In genomic region chr16:2123706-2124376, GRCh38 we compare ENCODE assay signal across 9 cellular contexts. TPM values are rescaled to one million over a fixed set of nuclear protein-coding genes. Genes with fewer than 3 reads are reported as not detected.
A peak's percentile ranks its signal among the peaks of the same experiment; 100 is the strongest.
DNase-seq lines count a peak whose midpoint lies in the region; ATAC-seq and TF ChIP-seq lines count a peak whose summit lies in the region.
"Not testable (repeated sequence)": the region's sequence is repeated elsewhere in the genome, so short reads cannot be mapped to it uniquely, and the experiment has no call there.
"Had no signal": no experiment of that assay in that cellular context is flagged by ENCODE, and none has a peak within 500 bp of the region (broad histone marks: within the 10 kb centered on the region; RNA-seq: fewer than 3 reads in every experiment).

No MANE protein-coding gene starts in this region.

- not testable (repeated sequence) for H3K27ac ChIP-seq in GM23338 (ENCODE audit: low read depth)
- H3K27ac ChIP-seq in SJCRH30 (peak overlapping the region; percentile 97), caudate nucleus (ENCODE audit: low read depth, low read length) (peak overlapping the region; percentile 82), cardiac muscle cell (peak overlapping the region; percentile 96), right lobe of liver (peak overlapping the region; percentile 53 to 70 (median 56)), trophoblast cell (ENCODE audit: low read depth, low read length) (peak overlapping the region; percentile 91), suprapubic skin (peak overlapping the region; percentile 86)

- H3K4me2 ChIP-seq in GM23338; trophoblast cell (ENCODE audit: low read length): not testable (repeated sequence)

- peak overlapping the region; percentile 52 for H2BK5ac ChIP-seq in trophoblast cell (ENCODE audit: low read depth, low read length, poor library complexity)

- H3K36me3 ChIP-seq in GM23338 (ENCODE audit: insufficient read depth); SJCRH30; cardiac muscle cell; right lobe of liver; trophoblast cell (ENCODE audit: control insufficient read depth in 1 of 2, insufficient read depth in 2 of 2, low read length in 2 of 2); suprapubic skin: not testable (repeated sequence)

- H3K9me2 ChIP-seq in GM23338 (ENCODE audit: insufficient read depth): not testable (repeated sequence)

- not testable (repeated sequence) for H2AFZ ChIP-seq in GM23338; trophoblast cell (ENCODE audit: insufficient read depth, low read length, poor library complexity)

- not testable (repeated sequence) for TF ChIP-seq POLR2A in right lobe of liver (IDR thresholded peaks at IDR 0.05); suprapubic skin (IDR thresholded peaks at IDR 0.05)

- not testable (repeated sequence) for H3K27ac Mint-ChIP-seq in GM23338

- H4K8ac ChIP-seq in trophoblast cell (ENCODE audit: low read depth, low read length): peak overlapping the region; percentile 41

- ATAC-seq in GM23338: peak; percentile 0; the same call in 2 of the 3 replicates
- ATAC-seq in right lobe of liver: not testable (repeated sequence)

- H3K36me3 Mint-ChIP-seq in GM23338 (ENCODE audit: low read depth): not testable (repeated sequence)

- peaks cover 24% of the 10 kb centered on the region for H3K4me1 Mint-ChIP-seq in GM23338

- not testable (repeated sequence) for H3K4ac ChIP-seq in trophoblast cell (ENCODE audit: low read depth, low read length)

- H2BK120ac ChIP-seq in trophoblast cell (ENCODE audit: insufficient read depth, low read length, poor library complexity): peak overlapping the region; percentile 89

- no CpG with 5 or more reads among the region's 27 CpGs for WGBS in right lobe of liver (ENCODE audit: insufficient coverage, low coverage, low lambda C conversion rate, missing lambda C conversion rate)
- WGBS in trophoblast cell (ENCODE audit: extremely low coverage, insufficient coverage, insufficient read length): no CpG with 5 or more reads among the region's 27 CpGs
- WGBS in suprapubic skin: 40% methylated on average over 1 of the region's 27 CpGs

- H3K79me1 ChIP-seq in trophoblast cell (ENCODE audit: low read length): peaks cover 23% of the 10 kb centered on the region

- H3K9me3 ChIP-seq in SJCRH30 (replicated peaks); cardiac muscle cell (ENCODE audit: low read depth); right lobe of liver; trophoblast cell (ENCODE audit: insufficient read depth, low read depth, low read length); suprapubic skin: not testable (repeated sequence)

- H3F3A ChIP-seq in GM23338 (replicated peaks; ENCODE audit: low read depth): not testable (repeated sequence)

- not testable (repeated sequence) for H3K27me3 ChIP-seq in GM23338 (ENCODE audit: insufficient read depth); SJCRH30; cardiac muscle cell; right lobe of liver; trophoblast cell (ENCODE audit: insufficient read depth, low read length); suprapubic skin

- H4K12ac ChIP-seq in trophoblast cell (ENCODE audit: low read depth, low read length): not testable (repeated sequence)

- peaks cover 33% of the 10 kb centered on the region for H3K79me2 ChIP-seq in GM23338 (replicated peaks; ENCODE audit: insufficient read depth)
- H3K79me2 ChIP-seq in trophoblast cell (ENCODE audit: control insufficient read depth, insufficient read depth, low read length, poor library complexity): peaks cover 13% of the 10 kb centered on the region

- DNase-seq in GM23338 (ENCODE audit: low spot score); SJCRH30; caudate nucleus (lab: John Stamatoyannopoulos, UW); cardiac muscle cell (ENCODE audit: low read depth in 1 of 2, low spot score in 1 of 2); right lobe of liver; trophoblast cell; suprapubic skin (ENCODE audit: low spot score in 2 of 2): not testable (repeated sequence)

- not testable (repeated sequence) for H3K9me3 Mint-ChIP-seq in GM23338

- not testable (repeated sequence) for TF ChIP-seq EP300 in suprapubic skin (IDR thresholded peaks at IDR 0.05)

- not testable (repeated sequence) for H3K23ac ChIP-seq in trophoblast cell (ENCODE audit: low read length)

- TF ChIP-seq CTCF in GM23338 (conservative IDR thresholded peaks at IDR 0.05; ENCODE audit: low read depth in 2 of 2); cardiac muscle cell (IDR thresholded peaks at IDR 0.05; ENCODE audit: low read depth, low read length); right lobe of liver (IDR thresholded peaks at IDR 0.05); suprapubic skin (IDR thresholded peaks at IDR 0.05): not testable (repeated sequence)

- H2AK5ac ChIP-seq in trophoblast cell (ENCODE audit: low read length): not testable (repeated sequence)

- intact Hi-C loops in right lobe of liver (cut with DNase I): not testable (repeated sequence)

- H3K14ac ChIP-seq in trophoblast cell (ENCODE audit: low read length): peak overlapping the region; percentile 71

- not testable (repeated sequence) for H3K4me3 Mint-ChIP-seq in GM23338

- H3K18ac ChIP-seq in trophoblast cell (ENCODE audit: low read length): peak overlapping the region; percentile 66

- not testable (repeated sequence) for H3K4me1 ChIP-seq in GM23338 (ENCODE audit: insufficient read depth); SJCRH30; right lobe of liver
- peaks cover 16% of the 10 kb centered on the region for H3K4me1 ChIP-seq in cardiac muscle cell (ENCODE audit: low read depth)
- H3K4me1 ChIP-seq in trophoblast cell (ENCODE audit: control insufficient read depth in 1 of 2, insufficient read depth in 2 of 2, low read length in 2 of 2): peaks cover 31 to 36% of the 10 kb centered on the region in 2 experiments
- peaks cover 78% of the 10 kb centered on the region for H3K4me1 ChIP-seq in suprapubic skin

- not testable (repeated sequence) for H3K9ac ChIP-seq in trophoblast cell (ENCODE audit: low read length)

- peak overlapping the region; percentile 79 for H4K91ac ChIP-seq in trophoblast cell (ENCODE audit: low read depth, low read length)

- H4K20me1 ChIP-seq in GM23338 (replicated peaks; ENCODE audit: insufficient read depth): not testable (repeated sequence)

- peak overlapping the region; percentile 94 for H2BK12ac ChIP-seq in trophoblast cell (ENCODE audit: low read length)

- not testable (repeated sequence) for H3K4me3 ChIP-seq in GM23338; cardiac muscle cell; right lobe of liver; trophoblast cell (ENCODE audit: low read depth, low read length)
- peak overlapping the region; percentile 57 for H3K4me3 ChIP-seq in SJCRH30
- peak overlapping the region; percentile 38 for H3K4me3 ChIP-seq in suprapubic skin

- H3K27me3 Mint-ChIP-seq in GM23338 (ENCODE audit: insufficient read depth, low read depth, poor library complexity): not testable (repeated sequence)

RNA-seq across cellular contexts. Expression of gene PKD1, which starts 11.9 kb away (rescaled TPM):
- total RNA-seq in GM23338 (2014; rRNA removed; shearing (Covaris generic)): 75.5 and 107 TPM in 2 replicates
- polyA plus RNA-seq in GM23338 (2016; fragmentation: Nextera tagmentation; extraction: Ambion mirVana) (18.5 and 21.1 TPM in 2 replicates), cardiac muscle cell (49.9 and 55.3 TPM in 2 replicates)
- 47.1 and 51.9 TPM in 2 replicates for total RNA-seq in SJCRH30 (2014; rRNA removed; shearing (Covaris generic))
- total RNA-seq in cardiac muscle cell (115 and 206 TPM in 2 replicates), right lobe of liver (10 to 100 TPM; 28.5 to 58.2 (median 42.8) TPM), suprapubic skin (100 to 1,000 TPM; 209 to 446 (median 293) TPM)
- 23.3 and 23.8 TPM in 2 replicates for polyA plus RNA-seq in trophoblast cell (2013)

RNA-seq across cellular contexts. Expression of gene RAB26, which starts 24.6 kb away (rescaled TPM):
- 3.7 and 4.1 TPM in 2 replicates for total RNA-seq in GM23338 (2014; rRNA removed; shearing (Covaris generic))
- polyA plus RNA-seq in GM23338 (2016; fragmentation: Nextera tagmentation; extraction: Ambion mirVana) (8.7 and 11.6 TPM in 2 replicates), cardiac muscle cell (12.1 and 16.7 TPM in 2 replicates)
- 1.0 and 1.4 TPM in 2 replicates for total RNA-seq in SJCRH30 (2014; rRNA removed; shearing (Covaris generic))
- total RNA-seq in cardiac muscle cell (5.0 and 6.5 TPM in 2 replicates), right lobe of liver (10 to 100 TPM in 3 of 6 experiments, 1 to 10 TPM in 3; 3.8 to 14.6 (median 8.7) TPM), suprapubic skin (1 to 10 TPM in 3 of 4 donors, under 1 TPM in 1; 0.64 to 3.0 (median 1.4) TPM)
- 0.60 and 0.65 TPM in 2 replicates for polyA plus RNA-seq in trophoblast cell (2013)
- total RNA-seq: activated naive CD4-positive, alpha-beta T cell treated with anti-CD3 and anti-CD28 coated beads for 36 hours; activated T-cell treated with anti-CD3 and anti-CD28 coated beads, Interleukin-2, amount 50 U/mL, for 4 hours had no signal

RNA-seq across cellular contexts. Expression of gene TRAF7, which starts 31.7 kb away (rescaled TPM):
- total RNA-seq in GM23338 (2014; rRNA removed; shearing (Covaris generic)): 133 and 143 TPM in 2 replicates
- polyA plus RNA-seq in GM23338 (2016; fragmentation: Nextera tagmentation; extraction: Ambion mirVana) (36.4 and 41.4 TPM in 2 replicates), cardiac muscle cell (32.3 and 37.4 TPM in 2 replicates)
- total RNA-seq in SJCRH30 (2014; rRNA removed; shearing (Covaris generic)): 34.5 and 35.9 TPM in 2 replicates
- total RNA-seq in cardiac muscle cell (67.5 and 71.6 TPM in 2 replicates), right lobe of liver (10 to 100 TPM; 40.9 to 56.2 (median 46.2) TPM), suprapubic skin (10 to 100 TPM; 53.4 to 74.7 (median 66.5) TPM)
- polyA plus RNA-seq in trophoblast cell (2013): 109 and 111 TPM in 2 replicates
